ENCODE assay signal across 24 cellular contexts in the genomic region with DNA sequence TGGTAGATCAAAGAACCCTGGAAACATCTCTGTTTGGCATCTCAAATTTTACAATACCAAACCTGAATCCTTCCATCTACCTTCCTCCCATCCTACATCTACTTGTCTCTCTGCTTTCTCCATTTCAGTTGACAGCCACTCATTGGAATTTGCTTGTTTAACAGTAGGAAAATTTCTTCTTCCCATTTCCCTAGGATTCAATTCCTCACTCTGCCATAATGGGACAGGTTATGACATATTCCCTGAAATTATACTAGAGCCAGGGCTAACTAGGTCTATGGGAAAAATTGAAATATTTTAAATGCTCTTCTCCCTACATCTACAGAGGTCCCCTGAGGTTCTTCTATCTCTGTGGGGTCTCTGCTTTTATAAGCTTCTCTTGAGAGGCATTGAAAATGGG.
"Had no signal": no experiment of that assay in that cellular context is flagged by ENCODE, and none has a peak within 500 bp of the region (broad histone marks: within the 10 kb centered on the region; RNA-seq: fewer than 3 reads in every experiment).

No MANE protein-coding gene starts in this region.

- H3K4me3 Mint-ChIP-seq: dendritic cell treated with granulocyte-macrophage colony-stimulating factor and Interleukin-4, amounts not matched to agents 40 ng/mL and 50 ng/mL, for 4 days; effector memory CD8-positive, alpha-beta T cell; endodermal cell had no signal

- H3K4me1 Mint-ChIP-seq: endodermal cell had no signal

- H3K27ac Mint-ChIP-seq: dendritic cell treated with granulocyte-macrophage colony-stimulating factor and Interleukin-4, amounts not matched to agents 40 ng/mL and 50 ng/mL, for 4 days; effector memory CD8-positive, alpha-beta T cell; endodermal cell had no signal

- H3K27me3 ChIP-seq: colonic mucosa, dorsolateral prefrontal cortex, esophagus muscularis mucosa, esophagus squamous epithelium, foreskin keratinocyte, gastrocnemius medialis, gastroesophageal sphincter, heart left ventricle, heart right ventricle had no signal

- H3K9me3 Mint-ChIP-seq: dendritic cell treated with granulocyte-macrophage colony-stimulating factor and Interleukin-4, amounts not matched to agents 40 ng/mL and 50 ng/mL, for 4 days; effector memory CD8-positive, alpha-beta T cell; endodermal cell had no signal

- H3K9me3 ChIP-seq: colonic mucosa, esophagus muscularis mucosa, esophagus squamous epithelium, gastrocnemius medialis, gastroesophageal sphincter had no signal

- DNase-seq: colonic mucosa; cortex of kidney; dermis blood vessel endothelial cell; dorsolateral prefrontal cortex; effector CD4-positive, alpha-beta T cell; effector CD8-positive, alpha-beta T cell; effector memory CD4-positive, alpha-beta T cell; effector memory CD8-positive, alpha-beta T cell; endodermal cell; erythroblast; esophagus squamous epithelium; foreskin fibroblast; foreskin keratinocyte; foreskin melanocyte; gastrocnemius medialis; glutamatergic neuron; head of caudate nucleus; heart left ventricle; heart right ventricle had no signal

- H3K4me1 ChIP-seq: colonic mucosa, esophagus muscularis mucosa, esophagus squamous epithelium, foreskin keratinocyte, gastrocnemius medialis, gastroesophageal sphincter, heart left ventricle, heart right ventricle had no signal

- H3K27ac ChIP-seq: colonic mucosa, coronary artery, dorsolateral prefrontal cortex, epithelial cell of prostate, esophagus muscularis mucosa, esophagus squamous epithelium, foreskin keratinocyte, gastrocnemius medialis, gastroesophageal sphincter, heart left ventricle, heart right ventricle had no signal

- H3K36me3 ChIP-seq: colonic mucosa, esophagus muscularis mucosa, esophagus squamous epithelium, gastrocnemius medialis, gastroesophageal sphincter, heart left ventricle, heart right ventricle had no signal

- H3K4me3 ChIP-seq: colonic mucosa, coronary artery, dorsolateral prefrontal cortex, esophagus muscularis mucosa, esophagus squamous epithelium, gastrocnemius medialis, gastroesophageal sphincter, heart left ventricle, heart right ventricle had no signal

- H3K27me3 Mint-ChIP-seq: dendritic cell treated with granulocyte-macrophage colony-stimulating factor and Interleukin-4, amounts not matched to agents 40 ng/mL and 50 ng/mL, for 4 days had no signal
